8 cellular contexts compared by ENCODE assay signal in the genomic region with DNA sequence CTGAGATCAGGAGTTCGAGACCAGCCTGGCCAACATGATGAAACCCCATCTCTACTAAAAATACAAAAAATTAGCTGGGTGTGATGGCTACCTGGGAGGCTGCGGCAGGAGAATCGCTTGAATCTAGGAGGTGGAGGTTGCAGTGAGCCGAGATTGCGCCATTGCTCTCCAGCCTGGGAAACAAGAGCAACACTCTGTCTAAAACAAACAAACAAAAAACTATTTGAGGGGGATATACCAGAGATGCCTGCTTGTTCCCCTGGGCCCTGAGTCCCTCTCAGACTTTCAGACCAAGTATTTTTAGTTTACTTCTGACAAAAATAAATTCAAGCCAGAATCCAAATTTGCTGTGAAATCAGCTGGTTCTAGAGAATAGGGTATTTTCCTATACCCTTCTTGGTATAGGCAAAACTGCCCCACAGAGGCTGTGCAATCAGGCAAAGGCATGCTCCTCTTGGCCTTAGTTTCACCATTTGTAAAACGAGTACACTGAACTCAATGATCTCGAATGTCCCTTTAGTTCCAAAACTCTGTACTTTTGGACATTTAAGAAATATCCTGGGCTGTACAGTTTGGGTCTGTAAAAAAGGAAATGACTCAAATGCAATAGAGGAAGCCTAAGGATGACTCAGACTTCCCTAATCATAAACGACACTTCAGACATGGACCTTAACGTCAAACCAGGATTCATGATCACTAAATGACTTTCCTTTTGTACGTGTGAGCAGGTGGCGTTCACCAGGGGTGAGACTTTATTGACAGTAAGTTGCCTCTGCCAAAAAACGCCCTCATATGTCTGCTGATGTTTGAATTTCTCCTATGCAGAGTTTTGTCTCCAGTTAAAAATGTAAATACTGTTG. TPM values are rescaled to one million over a fixed set of nuclear protein-coding genes. Genes with fewer than 3 reads are reported as not detected.
DNase-seq lines count a peak whose midpoint lies in the region; ATAC-seq and TF ChIP-seq lines count a peak whose summit lies in the region.

No MANE protein-coding gene starts in this region.

- no peaks in the 10 kb centered on the region for H3K27me3 Mint-ChIP-seq in activated T-cell treated with anti-CD3 and anti-CD28 coated beads, Interleukin-2, amount 50 U/mL, for 72 hours (ENCODE audit: low read depth)

- TF ChIP-seq CTCF in HEK293 (tag by site-specific recombination; IDR thresholded peaks at IDR 0.05) (no peak), fibroblast of villous mesenchyme (IDR thresholded peaks at IDR 0.05; ENCODE audit: insufficient read depth, low read depth, low read length) (no peak)

- peaks cover 21 to 30% of the 10 kb centered on the region in 2 donors for H3K36me3 Mint-ChIP-seq in activated T-cell treated with anti-CD3 and anti-CD28 coated beads, Interleukin-2, amount 50 U/mL, for 72 hours (ENCODE audit: insufficient read depth in 2 of 2)

- no peak overlapping the region; the same call in 1 of the 2 replicates for H3K27ac ChIP-seq in HEK293 (ENCODE audit: extremely low read depth, low read depth, low read length)

- DNase-seq in DMS153 (lab: John Stamatoyannopoulos, UW): peak; percentile 97
- peak; percentile 81 to 99 for DNase-seq in NOMO-1 (lab: John Stamatoyannopoulos, UW; ENCODE audit: unreplicated experiment in 2 of 2)
- DNase-seq in activated T-cell treated with anti-CD3 and anti-CD28 coated beads, Interleukin-2, amount 50 U/mL, for 72 hours: peak; percentile 66 to 73
- DNase-seq in fibroblast of villous mesenchyme (ENCODE audit: low read depth): peak; percentile 93
- DNase-seq in renal cortical epithelial cell (ENCODE audit: low read depth): peak; percentile 89

- POLR2A ChIA-PET in HEK293 (lab: Yijun Ruan, JAX): interaction anchor here (0.6 kb wide), 1 partner anchor 34 kb away, joined by 3 read pairs; the partner anchor contains the start of gene MCL1

- H3K4me3 ChIP-seq in HEK293 (ENCODE audit: low read depth, low read length) (no peak overlapping the region), fibroblast of villous mesenchyme (ENCODE audit: low read depth, low read length) (no peak overlapping the region)

- H3K36me3 ChIP-seq in HEK293 (ENCODE audit: control insufficient read depth in 2 of 2, insufficient read depth in 1 of 2, low read length in 2 of 2): peaks cover 5 to 60% of the 10 kb centered on the region in 2 experiments; a peak in 2 of 3 replicates

- ATAC-seq in activated T-cell treated with anti-CD3 and anti-CD28 coated beads, Interleukin-2, amount 50 U/mL, for 72 hours (replicated peaks in 1 of 2): peak; percentile 62 to 67
- ATAC-seq in GM19324 (IDR thresholded peaks at IDR 0.05; ENCODE audit: low FRiP score, unreplicated experiment) (no peak), HG03039 (IDR thresholded peaks at IDR 0.05; ENCODE audit: unreplicated experiment) (no peak)

- H3K9me3 Mint-ChIP-seq in activated T-cell treated with anti-CD3 and anti-CD28 coated beads, Interleukin-2, amount 50 U/mL, for 72 hours: no peaks in the 10 kb centered on the region

- H3K4me3 Mint-ChIP-seq in activated T-cell treated with anti-CD3 and anti-CD28 coated beads, Interleukin-2, amount 50 U/mL, for 72 hours: peak overlapping the region; percentile 73 to 79

- CTCF ChIA-PET in HEK293 (lab: Yijun Ruan, JAX): interaction anchor here (1.0 to 1.3 kb wide), 3 partner anchors 52 to 342 kb away, joined by 3 to 4 read pairs (median 3); no protein-coding TSS in a partner anchor

- peak overlapping the region; percentile 91 for H3K27ac Mint-ChIP-seq in activated T-cell treated with anti-CD3 and anti-CD28 coated beads, Interleukin-2, amount 50 U/mL, for 72 hours

- H3K4me1 ChIP-seq in HEK293 (ENCODE audit: control insufficient read depth, insufficient read depth, low read length): peaks cover 4% of the 10 kb centered on the region; the same call in 1 of the 2 replicates

- H3K4me1 Mint-ChIP-seq in activated T-cell treated with anti-CD3 and anti-CD28 coated beads, Interleukin-2, amount 50 U/mL, for 72 hours (ENCODE audit: low read depth): peaks cover 66% of the 10 kb centered on the region

- H3K9me3 ChIP-seq in HEK293 (ENCODE audit: control insufficient read depth, insufficient read depth, low read depth, low read length): no peaks in the 10 kb centered on the region

TF ChIP-seq in HEK293, 187 proteins besides CTCF, POLR2A, EP300 and RAD21 (continues in another document):
- TF ChIP-seq ZNF398 (tag by site-specific recombination; IDR thresholded peaks at IDR 0.05) (no peak), ZNF629 (tag by site-specific recombination; IDR thresholded peaks at IDR 0.05) (peak; percentile 96), ZNF404 (tag by site-specific recombination; IDR thresholded peaks at IDR 0.05) (no peak), ZBTB21 (tag by site-specific recombination; IDR thresholded peaks at IDR 0.05) (peak; percentile 72; the same call in 1 of the 2 replicates), ZNF394 (tag by site-specific recombination; IDR thresholded peaks at IDR 0.05; ENCODE audit: borderline replicate concordance) (peak; percentile 26; the same call in 1 of the 2 replicates), GLIS1 (tag by site-specific recombination; IDR thresholded peaks at IDR 0.05) (0 out of 2 replicates have a peak, but pooled peaks have one; percentile 9), ZNF157 (tag by site-specific recombination; IDR thresholded peaks at IDR 0.05) (no peak), ZNF660 (tag by site-specific recombination; IDR thresholded peaks at IDR 0.05) (peak; percentile 47; the same call in 1 of the 2 replicates), ZNF214 (tag by site-specific recombination; IDR thresholded peaks at IDR 0.05; ENCODE audit: borderline replicate concordance) (no peak)
- TF ChIP-seq, protein P1, sequence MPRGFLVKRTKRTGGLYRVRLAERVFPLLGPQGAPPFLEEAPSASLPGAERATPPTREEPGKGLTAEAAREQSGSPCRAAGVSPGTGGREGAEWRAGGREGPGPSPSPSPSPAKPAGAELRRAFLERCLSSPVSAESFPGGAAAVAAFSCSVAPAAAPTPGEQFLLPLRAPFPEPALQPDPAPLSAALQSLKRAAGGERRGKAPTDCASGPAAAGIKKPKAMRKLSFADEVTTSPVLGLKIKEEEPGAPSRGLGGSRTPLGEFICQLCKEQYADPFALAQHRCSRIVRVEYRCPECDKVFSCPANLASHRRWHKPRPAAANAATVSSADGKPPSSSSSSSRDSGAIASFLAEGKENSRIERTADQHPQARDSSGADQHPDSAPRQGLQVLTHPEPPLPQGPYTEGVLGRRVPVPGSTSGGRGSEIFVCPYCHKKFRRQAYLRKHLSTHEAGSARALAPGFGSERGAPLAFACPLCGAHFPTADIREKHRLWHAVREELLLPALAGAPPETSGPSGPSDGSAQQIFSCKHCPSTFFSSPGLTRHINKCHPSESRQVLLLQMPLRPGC (tag by site-specific recombination; IDR thresholded peaks at IDR 0.05): 0 out of 2 replicates have a peak, but pooled peaks have one; percentile 54

RNA-seq across cellular contexts. Expression of gene ENSA, which starts 16.1 kb away (rescaled TPM):
- total RNA-seq in activated T-cell treated with anti-CD3 and anti-CD28 coated beads, Interleukin-2, amount 50 U/mL, for 72 hours: 100 to 1,000 TPM; 178 to 203 TPM
- 76.3 and 78.6 TPM in 2 replicates for total RNA-seq in fibroblast of villous mesenchyme
- 109 and 232 TPM in 2 replicates for total RNA-seq in renal cortical epithelial cell

RNA-seq across cellular contexts. Expression of gene MCL1, which starts 33.9 kb away (rescaled TPM):
- 100 to 1,000 TPM; 373 to 495 TPM for total RNA-seq in activated T-cell treated with anti-CD3 and anti-CD28 coated beads, Interleukin-2, amount 50 U/mL, for 72 hours
- 218 and 272 TPM in 2 replicates for total RNA-seq in fibroblast of villous mesenchyme
- 250 and 364 TPM in 2 replicates for total RNA-seq in renal cortical epithelial cell

Comparison
In these comparisons a context has a peak if more than half of its experiments do, and no peak if none do; other contexts are left out.
1. ATAC-seq: peak in activated T-cell treated with anti-CD3 and anti-CD28 coated beads, Interleukin-2, amount 50 U/mL, for 72 hours (2 of 2); none in GM19324 (single experiment) and HG03039 (single experiment).
2. Peak in every context shown above with its lines, with median percentiles within 50 percentile points of each other: DNase-seq.